ENCODE assay signal across 8 cellular contexts in the genomic region with DNA sequence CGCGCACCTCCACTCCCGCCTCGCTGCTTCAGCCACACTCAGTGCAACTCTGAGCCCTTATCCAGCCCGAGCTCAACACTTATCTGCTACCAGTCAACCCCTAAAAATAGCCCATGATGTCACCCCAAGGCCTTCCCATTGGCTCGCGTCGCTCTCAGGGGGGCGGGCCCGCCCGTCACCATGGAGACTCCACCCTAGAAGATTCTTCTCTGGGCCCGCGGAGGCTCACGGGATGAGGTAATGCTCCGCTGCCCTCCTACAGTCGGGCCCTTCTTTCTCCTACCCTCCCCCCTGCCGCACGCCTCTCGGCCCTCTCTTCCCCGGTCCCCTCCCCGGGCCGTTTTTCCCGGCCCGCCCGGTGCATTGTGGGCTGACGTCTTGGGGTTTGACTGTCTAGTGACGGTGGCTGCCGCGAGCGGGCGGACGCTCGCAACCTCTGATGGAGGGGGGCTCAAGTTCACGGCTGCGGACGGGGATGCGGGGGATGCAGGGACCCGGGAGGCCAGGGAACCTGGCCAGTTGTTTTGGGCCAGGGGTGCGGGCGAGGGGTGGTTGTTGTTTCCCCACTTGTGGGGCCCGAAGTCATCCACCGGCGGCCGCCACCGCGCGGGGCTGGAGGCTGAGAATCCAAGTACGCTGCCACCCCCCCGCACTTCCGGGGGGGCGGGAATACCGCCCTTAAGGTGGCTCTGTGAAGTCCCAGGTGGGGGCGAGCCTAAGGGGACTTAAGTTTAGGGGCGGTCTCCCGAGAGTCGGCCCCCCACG. TPM values are rescaled to one million over a fixed set of nuclear protein-coding genes. Genes with fewer than 3 reads are reported as not detected.
DNase-seq lines count a peak whose midpoint lies in the region; ATAC-seq, FAIRE-seq and TF ChIP-seq lines count a peak whose summit lies in the region.

A gene (minus strand): TSS at position 55 of the 765 bp plus-strand sequence. CDS start 977 bp downstream, outside the sequence.

- intact Hi-C loops in Right ventricle myocardium superior (cut with DNase I): loop anchor here (2.0 to 10.0 kb wide), 7 partner anchors 31 to 913 kb away; a partner anchor contains a TSS
- intact Hi-C loops in pancreas (cut with DNase I): loop anchor here in 2 of 3 donors (10.0 kb wide), 3 partner anchors 101 to 271 kb away; no protein-coding TSS in a partner anchor
- intact Hi-C loops in tibial artery (cut with DNase I; ENCODE audit: low total_unique reads): loop anchor here (2.0 to 5.0 kb wide), 3 partner anchors 119 to 918 kb away; a partner anchor contains a TSS

- H3K36me3 ChIP-seq in adipocyte (ENCODE audit: control insufficient read depth, insufficient read depth, low read length, severe bottlenecking) (no peaks in the 10 kb centered on the region), pancreas (peaks cover 0 to 18% (median 4%) of the 10 kb centered on the region in 3 donors), tibial artery (peaks cover 0 to 4% (median 0%) of the 10 kb centered on the region in 3 donors)

- DNase-seq in NCI-H1436 (lab: John Stamatoyannopoulos, UW): peak; percentile 96
- peak; percentile 98 for DNase-seq in T follicular helper cell (ENCODE audit: low read depth)
- DNase-seq in adipocyte (ENCODE audit: low read depth): peak; percentile 100
- peak; percentile 100 for DNase-seq in Right ventricle myocardium superior
- peak; percentile 97 to 100 (median 100) for DNase-seq in pancreas
- peak; percentile 100 for DNase-seq in tibial artery

- peak; percentile 93 for FAIRE-seq in pancreas (lab: Jason Lieb, UNC)

- no peak for TF ChIP-seq CTCF in GM12875 (IDR thresholded peaks at IDR 0.05; ENCODE audit: borderline replicate concordance, insufficient read depth, low read depth, low read length)
- TF ChIP-seq CTCF in pancreas (IDR thresholded peaks at IDR 0.05): no peak
- no peak for TF ChIP-seq CTCF in tibial artery (IDR thresholded peaks at IDR 0.05)

- peak; percentile 85 for ATAC-seq in HG02798 (IDR thresholded peaks at IDR 0.05; ENCODE audit: poor library complexity, unreplicated experiment)
- peak; percentile 84 for ATAC-seq in Right ventricle myocardium superior (ENCODE audit: poor library complexity)
- ATAC-seq in pancreas: peak; percentile 64 to 78 (median 70)

- H3K4me1 ChIP-seq in adipocyte (ENCODE audit: control insufficient read depth, insufficient read depth, low read length): peaks cover 31% of the 10 kb centered on the region
- H3K4me1 ChIP-seq in pancreas: peaks cover 6 to 15% (median 14%) of the 10 kb centered on the region in 3 donors
- H3K4me1 ChIP-seq in tibial artery: peaks cover 0 to 33% (median 19%) of the 10 kb centered on the region in 4 donors

- H3K4me3 ChIP-seq in GM12875 (ENCODE audit: low read depth, low read length): peak within 1 kb of the TSS; percentile 85
- H3K4me3 ChIP-seq in adipocyte (ENCODE audit: low read length): peak within 1 kb of the TSS; percentile 86
- H3K4me3 ChIP-seq in pancreas: peak within 1 kb of the TSS; percentile 78 to 96 (median 92)
- peak within 1 kb of the TSS; percentile 83 to 88 for H3K4me3 ChIP-seq in tibial artery

- WGBS in pancreas, 2 donors: 0 to 1% methylated on average over 54 to 57 of the region's 57 CpGs

- peak within 1 kb of the TSS; percentile 97 to 100 (median 100) for H3K27ac ChIP-seq in pancreas
- peak within 1 kb of the TSS; percentile 100 for H3K27ac ChIP-seq in tibial artery

- H3K9me3 ChIP-seq in adipocyte (ENCODE audit: control insufficient read depth, low read length) (no peaks in the 10 kb centered on the region), pancreas (no peaks in the 10 kb centered on the region), tibial artery (peaks cover 0 to 7% (median 0%) of the 10 kb centered on the region in 3 donors)

- peak within 1 kb of the TSS; percentile 95 for H3K9ac ChIP-seq in adipocyte (ENCODE audit: low read length)

- H3K27me3 ChIP-seq in adipocyte (replicated peaks; ENCODE audit: control insufficient read depth, insufficient read depth, low read length) (no peaks in the 10 kb centered on the region), pancreas (no peaks in the 10 kb centered on the region), tibial artery (no peaks in the 10 kb centered on the region)

RNA-seq across cellular contexts. Expression of the gene that starts here (rescaled TPM):
- 54.8 TPM for total RNA-seq in Right ventricle myocardium superior
- 100 to 1,000 TPM in 1 of 6 donors, 10 to 100 TPM in 5; 47.1 to 111 (median 86.2) TPM for total RNA-seq in pancreas
- 100 to 1,000 TPM in 1 of 2 donors, 10 to 100 TPM in 1; 45.0 to 134 TPM for polyA plus RNA-seq in pancreas

Comparison
In these comparisons a context has a peak if more than half of its experiments do, and no peak if none do; other contexts are left out.
1. Peak in every context shown above with its lines: DNase-seq, ATAC-seq, H3K4me3 ChIP-seq and H3K27ac ChIP-seq.